10 cellular contexts compared by ENCODE assay signal in genomic region chr6:31113861-31114539, GRCh38. TPM values are rescaled to one million over a fixed set of nuclear protein-coding genes. Genes with fewer than 3 reads are reported as not detected.
A peak's percentile ranks its signal among the peaks of the same experiment; 100 is the strongest.
DNase-seq lines count a peak whose midpoint lies in the region; ATAC-seq, FAIRE-seq and TF ChIP-seq lines count a peak whose summit lies in the region.
"Had no signal": no experiment of that assay in that cellular context is flagged by ENCODE, and none has a peak within 500 bp of the region (broad histone marks: within the 10 kb centered on the region; RNA-seq: fewer than 3 reads in every experiment).

No MANE protein-coding gene starts in this region.

- 1 to 3% methylated on average over 7 of the region's 7 CpGs for WGBS in GM23248 (ENCODE audit: low coverage in 1 of 2, low lambda C conversion rate in 2 of 2, missing lambda C conversion rate in 2 of 2), 2 experiments
- WGBS in K562 (ENCODE audit: insufficient coverage, low coverage, missing lambda C conversion rate) = 1% methylated on average over 7 of the region's 7 CpGs
- WGBS in hepatocyte (ENCODE audit: low lambda C conversion rate, missing lambda C conversion rate) = 59% methylated on average over 6 of the region's 7 CpGs

- BruUV-seq in K562 (replicated peaks; lab: Mats Ljungman, UMichigan) = no TSS peak

- TF ChIP-seq CTCF in K562 (IDR thresholded peaks at IDR 0.05 in 2 of 3, conservative IDR thresholded peaks at IDR 0.05 in 1 of 3; ENCODE audit: insufficient read depth in 2 of 3, low read depth in 1 of 3, low read length in 3 of 3) (no peak), hepatocyte (IDR thresholded peaks at IDR 0.05; ENCODE audit: poor library complexity) (no peak)

- H3K36me3 ChIP-seq in GM23248 (ENCODE audit: low read depth) (no peaks in the 10 kb centered on the region), K562 (ENCODE audit: control insufficient read depth, insufficient read depth, low read length) (no peaks in the 10 kb centered on the region), hepatocyte (replicated peaks; ENCODE audit: insufficient read depth, low read depth) (no peaks in the 10 kb centered on the region), subcutaneous abdominal adipose tissue (ENCODE audit: control insufficient read depth in 5 of 5, insufficient read depth in 5 of 5, low read length in 5 of 5) (no peaks in the 10 kb centered on the region)
- no peaks in the 10 kb centered on the region for H3K36me3 ChIP-seq in CD4-positive, alpha-beta memory T cell (ENCODE audit: insufficient read depth, low read length)

- H3K9me1 ChIP-seq in K562 (ENCODE audit: control insufficient read depth, insufficient read depth, low read length) = no peaks in the 10 kb centered on the region

- H3K9me2 ChIP-seq in GM23248 (ENCODE audit: insufficient read depth) (no peaks in the 10 kb centered on the region), hepatocyte (replicated peaks; ENCODE audit: insufficient read depth) (no peaks in the 10 kb centered on the region)

- H3K79me2 ChIP-seq in GM23248 (ENCODE audit: insufficient read depth) = no peaks in the 10 kb centered on the region
- no peaks in the 10 kb centered on the region for H3K79me2 ChIP-seq in K562 (ENCODE audit: control insufficient read depth, insufficient read depth, low read length)
- H3K79me2 ChIP-seq in hepatocyte = no peaks in the 10 kb centered on the region

- H3K4me2 ChIP-seq in GM23248 (ENCODE audit: unreplicated experiment) (peak overlapping the region; percentile 73), K562 (ENCODE audit: insufficient read depth, low read length) (no peak overlapping the region), hepatocyte (peak overlapping the region; percentile 35)

- intact Hi-C loops in K562 (cut with micrococcal nuclease) = no loop called here
- intact Hi-C loops in CD4-positive, alpha-beta memory T cell (cut with micrococcal nuclease) = loop anchor here (2.0 kb wide), 2 partner anchors 27 to 35 kb away; no protein-coding TSS in a partner anchor

- H2AFZ ChIP-seq in GM23248 (peak overlapping the region; percentile 68), K562 (ENCODE audit: low read depth, low read length) (0 out of 2 replicates have a peak overlapping the region, but pooled peaks have one; percentile 6), hepatocyte (no peak overlapping the region)

- peaks cover 0 to 2% (median 0%) of the 10 kb centered on the region in 8 donors for H3K9me3 Mint-ChIP-seq in CD4-positive, alpha-beta memory T cell

- TF ChIP-seq EP300 in K562 (IDR thresholded peaks at IDR 0.05; ENCODE audit: low read length) = no peak

- peaks cover 9 to 11% of the 10 kb centered on the region in 2 donors for H3K27me3 Mint-ChIP-seq in CD4-positive, alpha-beta memory T cell

- DNase-seq in GM23248 (peak; percentile 91), K562 (ENCODE audit: extremely low read depth in 1 of 4, low spot score in 3 of 4) (no peak), hepatocyte (ENCODE audit: low spot score) (peak; percentile 26), ecto neural progenitor cell (ENCODE audit: low spot score) (no peak), DMS53 (lab: John Stamatoyannopoulos, UW) (no peak), T1000 (lab: John Stamatoyannopoulos, UW) (no peak)
- no peak for DNase-seq in CD4-positive, alpha-beta memory T cell
- DNase-seq: DND-41, MV-4-11 had no signal

- TF ChIP-seq POLR2A in K562 (conservative IDR thresholded peaks at IDR 0.05) = no peak

- H4K20me1 ChIP-seq in GM23248 (ENCODE audit: insufficient read depth) (no peaks in the 10 kb centered on the region), K562 (replicated peaks; ENCODE audit: control insufficient read depth, insufficient read depth, low read length) (no peaks in the 10 kb centered on the region; the same call in 1 of the 2 replicates), hepatocyte (ENCODE audit: insufficient read depth, poor library complexity, severe bottlenecking) (no peaks in the 10 kb centered on the region)

- H3K27ac ChIP-seq in GM23248 = peak overlapping the region; percentile 89
- no peak overlapping the region for H3K27ac ChIP-seq in K562 (ENCODE audit: extremely low read depth, low read depth, low read length)
- H3K27ac ChIP-seq in hepatocyte = peak overlapping the region; percentile 94
- peak overlapping the region; percentile 41 for H3K27ac ChIP-seq in subcutaneous abdominal adipose tissue (ENCODE audit: low read depth, low read length)
- H3K27ac ChIP-seq in CD4-positive, alpha-beta memory T cell (ENCODE audit: low read depth, low read length) = no peak overlapping the region

- H3F3A ChIP-seq in GM23248 (ENCODE audit: insufficient read depth) = peaks cover 20% of the 10 kb centered on the region

- POLR2A ChIA-PET in K562 (lab: Yijun Ruan, JAX) = interaction anchor here (0.8 to 1.8 kb wide), 2 partner anchors 20 to 36 kb away, joined by 4 read pairs; no protein-coding TSS in a partner anchor
- POLR2A ChIA-PET in CD4-positive, alpha-beta memory T cell (lab: Charles Lee; ENCODE audit: partially characterized antibody) = interaction anchor here (1.4 to 1.8 kb wide), 3 partner anchors 24 to 199 kb away, joined by 3 to 5 read pairs (median 4); no protein-coding TSS in a partner anchor

- no peak for TF ChIP-seq RAD21 in K562 (CRISPR knock-in tag; conservative IDR thresholded peaks at IDR 0.05 in 1 of 2, IDR thresholded peaks at IDR 0.05 in 1 of 2)

- ATAC-seq in K562 = no peak

- H3K4me1 ChIP-seq in GM23248 (ENCODE audit: insufficient read depth) (peaks cover 28% of the 10 kb centered on the region), K562 (replicated peaks in 1 of 2; ENCODE audit: control insufficient read depth in 2 of 2, insufficient read depth in 2 of 2, low read length in 2 of 2) (no peaks in the 10 kb centered on the region; a peak in 2 of 5 replicates), hepatocyte (ENCODE audit: insufficient read depth) (peaks cover 18% of the 10 kb centered on the region), subcutaneous abdominal adipose tissue (ENCODE audit: control insufficient read depth in 5 of 5, insufficient read depth in 5 of 5, low read length in 5 of 5) (peaks cover 5 to 49% (median 35%) of the 10 kb centered on the region in 5 donors)
- peaks cover 5% of the 10 kb centered on the region for H3K4me1 ChIP-seq in CD4-positive, alpha-beta memory T cell (ENCODE audit: insufficient read depth, low read length)

- H3K4me3 ChIP-seq in GM23248 (peak overlapping the region; percentile 68), K562 (no peak overlapping the region), hepatocyte (no peak overlapping the region), subcutaneous abdominal adipose tissue (ENCODE audit: low read depth in 1 of 5, low read length in 5 of 5) (peak overlapping the region in 2 of 5 donors; percentile 36 to 49)
- H3K4me3 ChIP-seq in CD4-positive, alpha-beta memory T cell (ENCODE audit: low read length in 2 of 2) = no peak overlapping the region

- CTCF ChIA-PET in K562 (lab: Yijun Ruan, JAX; ENCODE audit: low intra/inter-chr PET ratio) = interaction anchor here (0.6 kb wide), 1 partner anchor 383 kb away, joined by 3 read pairs; no protein-coding TSS in a partner anchor
- CTCF ChIA-PET in CD4-positive, alpha-beta memory T cell (lab: Charles Lee; ENCODE audit: partially characterized antibody) = interaction anchor here (0.9 to 7.5 kb wide), 10 partner anchors 10 to 200 kb away, joined by 3 to 62 read pairs (median 10); partner anchors contain the start of gene VARS2

- H3K9me3 ChIP-seq in GM23248 (ENCODE audit: low read depth) = no peaks in the 10 kb centered on the region
- H3K9me3 ChIP-seq in K562 (replicated peaks; ENCODE audit: control insufficient read depth, insufficient read depth, low read depth, low read length) = no peaks in the 10 kb centered on the region
- no peaks in the 10 kb centered on the region for H3K9me3 ChIP-seq in hepatocyte (ENCODE audit: low read depth)
- no peaks in the 10 kb centered on the region for H3K9me3 ChIP-seq in subcutaneous abdominal adipose tissue (ENCODE audit: control insufficient read depth in 5 of 5, low read length in 5 of 5)
- no peaks in the 10 kb centered on the region for H3K9me3 ChIP-seq in CD4-positive, alpha-beta memory T cell (ENCODE audit: control insufficient read depth in 1 of 2, low read length in 2 of 2)

- FAIRE-seq in K562 (lab: Jason Lieb, UNC) = no peak

- H3K27ac Mint-ChIP-seq in CD4-positive, alpha-beta memory T cell = peak overlapping the region in 1 of 7 donors; percentile 9

- H3K4me1 Mint-ChIP-seq in CD4-positive, alpha-beta memory T cell = peaks cover 2 to 8% (median 5%) of the 10 kb centered on the region in 4 donors

- H3K9ac ChIP-seq in GM23248 (peak overlapping the region; percentile 84), K562 (ENCODE audit: insufficient read depth in 1 of 2, low read depth in 2 of 2, low read length in 2 of 2) (0 out of 4 replicates have a peak overlapping the region, but pooled peaks of 1 of the 2 experiments have one; percentile 37), subcutaneous abdominal adipose tissue (ENCODE audit: low read length in 5 of 5) (no peak overlapping the region)

- H3K4me3 Mint-ChIP-seq in CD4-positive, alpha-beta memory T cell = no peak overlapping the region

- H3K27me3 ChIP-seq in GM23248 (replicated peaks; ENCODE audit: insufficient read depth) (peaks cover 13% of the 10 kb centered on the region; the same call in 1 of the 2 replicates), K562 (ENCODE audit: control insufficient read depth in 2 of 2, insufficient read depth in 2 of 2, low read length in 2 of 2) (peaks cover 66 to 88% of the 10 kb centered on the region in 2 experiments), hepatocyte (no peaks in the 10 kb centered on the region), subcutaneous abdominal adipose tissue (ENCODE audit: control insufficient read depth in 5 of 5, insufficient read depth in 4 of 5, low read length in 5 of 5) (peaks cover 0 to 22% (median 11%) of the 10 kb centered on the region in 5 donors)
- H3K27me3 ChIP-seq in CD4-positive, alpha-beta memory T cell (ENCODE audit: insufficient read depth, low read length) = no peaks in the 10 kb centered on the region

- no peaks in the 10 kb centered on the region for H3K36me3 Mint-ChIP-seq in CD4-positive, alpha-beta memory T cell

- in situ Hi-C loops in GM23248 (cut with MboI) = no loop called here
- in situ Hi-C loops in K562 (cut with MboI) = no loop called here

RNA-seq across cellular contexts. Expression of gene PSORS1C1, which starts 0.6 kb away (rescaled TPM):
- 0.22 and 0.25 TPM in 2 replicates for total RNA-seq in GM23248 (2014; rRNA removed; shearing (Covaris generic))
- polyA plus RNA-seq in GM23248 (2016; fragmentation: Nextera tagmentation; extraction: Ambion mirVana) = 2.0 and 2.6 TPM in 2 replicates
- 0.49 TPM in 1 of 2 replicates, not detected in the other for total RNA-seq in K562 (2011; cell fraction: chromatin; rRNA removed; ENCODE audit: low replicate concordance)
- total RNA-seq in K562 (2011; cell fraction: nucleolus; rRNA removed) = 0.39 and 1.2 TPM in 2 replicates
- total RNA-seq in K562 (2011; cell fraction: nucleoplasm; rRNA removed) = 0.53 TPM in 1 of 2 replicates, not detected in the other
- total RNA-seq in K562 (2014; rRNA removed) = not detected in 2 replicates
- not detected in 2 replicates for total RNA-seq in K562 (2014; rRNA removed; fragmentation: Illumina TruSeq; extraction: Trizol)
- not detected in 2 replicates for total RNA-seq in K562 (2015; rRNA removed; fragmentation: Illumina TruSeq; extraction: Trizol)
- not detected in 2 replicates for total RNA-seq in K562 (2021)
- 0.14 TPM in 1 of 2 replicates, not detected in the other for polyA plus RNA-seq in K562 (2011; rRNA removed)
- polyA plus RNA-seq in K562 (2011; cell fraction: cytosol; rRNA removed) = 0.10 TPM in 1 of 2 replicates, not detected in the other
- polyA plus RNA-seq in K562 (2011; cell fraction: nucleus; rRNA removed) = 0.39 and 0.75 TPM in 2 replicates
- polyA plus RNA-seq in K562 (2012) = 0.14 and 0.34 TPM in 2 replicates
- not detected in 2 replicates for polyA plus RNA-seq in K562 (2014; fragmentation: Illumina TruSeq; extraction: Trizol)
- under 1 TPM in 1 of 2 experiments, not detected in 1; 0.11 TPM for polyA plus RNA-seq in K562 (2014; fragmentation: Nextera tagmentation; extraction: Ambion mirVana)
- polyA plus RNA-seq in K562 (2014; rRNA removed) = 0.27 TPM in 1 of 2 replicates, not detected in the other
- polyA minus RNA-seq in K562 (2011; rRNA and poly(A)+ RNA removed) = not detected in 2 replicates
- not detected in 2 replicates for polyA minus RNA-seq in K562 (2011; cell fraction: cytosol; rRNA and poly(A)+ RNA removed)
- polyA minus RNA-seq in K562 (2011; cell fraction: nucleus; rRNA and poly(A)+ RNA removed) = not detected in 2 replicates
- 0.80 and 1.4 TPM in 2 replicates for total RNA-seq in hepatocyte
- polyA plus RNA-seq in hepatocyte = 3.9 and 4.6 TPM in 2 replicates
- total RNA-seq in CD4-positive, alpha-beta memory T cell = not detected
- under 1 TPM in 1 of 2 donors, not detected in 1; 0.60 TPM for polyA plus RNA-seq in CD4-positive, alpha-beta memory T cell

RNA-seq across cellular contexts. Expression of gene C6orf15, which starts 1.6 kb away (rescaled TPM):
- not detected in 2 replicates for total RNA-seq in GM23248 (2014; rRNA removed; shearing (Covaris generic))
- polyA plus RNA-seq in GM23248 (2016; fragmentation: Nextera tagmentation; extraction: Ambion mirVana) (not detected in 2 replicates), K562 (2011; rRNA removed) (not detected in 2 replicates), K562 (2014; fragmentation: Illumina TruSeq; extraction: Trizol) (not detected in 2 replicates), K562 (2014; fragmentation: Nextera tagmentation; extraction: Ambion mirVana) (not detected), K562 (2014; rRNA removed) (not detected in 2 replicates), hepatocyte (not detected in 2 replicates)
- total RNA-seq in K562 (2011; cell fraction: chromatin; rRNA removed; ENCODE audit: low replicate concordance) = not detected in 2 replicates
- not detected in 2 replicates for total RNA-seq in K562 (2011; cell fraction: nucleolus; rRNA removed)
- total RNA-seq in K562 (2011; cell fraction: nucleoplasm; rRNA removed) = not detected in 2 replicates
- total RNA-seq in K562 (2014; rRNA removed) (not detected in 2 replicates), K562 (2014; rRNA removed; fragmentation: Illumina TruSeq; extraction: Trizol) (not detected in 2 replicates), K562 (2015; rRNA removed; fragmentation: Illumina TruSeq; extraction: Trizol) (not detected in 2 replicates), K562 (2021) (not detected in 2 replicates), hepatocyte (not detected in 2 replicates)
- polyA plus RNA-seq in K562 (2011; cell fraction: cytosol; rRNA removed) = not detected in 2 replicates
- not detected in 2 replicates for polyA plus RNA-seq in K562 (2011; cell fraction: nucleus; rRNA removed)
- not detected in 2 replicates for polyA plus RNA-seq in K562 (2012)
- polyA minus RNA-seq in K562 (2011; rRNA and poly(A)+ RNA removed) = not detected in 2 replicates
- polyA minus RNA-seq in K562 (2011; cell fraction: cytosol; rRNA and poly(A)+ RNA removed) = not detected in 2 replicates
- not detected in 2 replicates for polyA minus RNA-seq in K562 (2011; cell fraction: nucleus; rRNA and poly(A)+ RNA removed)
- not detected for total RNA-seq in CD4-positive, alpha-beta memory T cell
- polyA plus RNA-seq in CD4-positive, alpha-beta memory T cell = not detected

RNA-seq across cellular contexts. Expression of gene CDSN, which starts 6.2 kb away (rescaled TPM):
- total RNA-seq in GM23248 (2014; rRNA removed; shearing (Covaris generic)) = not detected in 2 replicates
- polyA plus RNA-seq in GM23248 (2016; fragmentation: Nextera tagmentation; extraction: Ambion mirVana) (not detected in 2 replicates), K562 (2011; rRNA removed) (not detected in 2 replicates), K562 (2014; fragmentation: Illumina TruSeq; extraction: Trizol) (not detected in 2 replicates), K562 (2014; fragmentation: Nextera tagmentation; extraction: Ambion mirVana) (not detected), K562 (2014; rRNA removed) (not detected in 2 replicates), hepatocyte (not detected in 2 replicates)
- not detected in 2 replicates for total RNA-seq in K562 (2011; cell fraction: chromatin; rRNA removed; ENCODE audit: low replicate concordance)
- total RNA-seq in K562 (2011; cell fraction: nucleolus; rRNA removed) = not detected in 2 replicates
- total RNA-seq in K562 (2011; cell fraction: nucleoplasm; rRNA removed) = not detected in 2 replicates
- total RNA-seq in K562 (2014; rRNA removed) (not detected in 2 replicates), K562 (2014; rRNA removed; fragmentation: Illumina TruSeq; extraction: Trizol) (not detected in 2 replicates), K562 (2015; rRNA removed; fragmentation: Illumina TruSeq; extraction: Trizol) (not detected in 2 replicates), K562 (2021) (not detected in 2 replicates), hepatocyte (0.20 TPM in 1 of 2 replicates, not detected in the other)
- not detected in 2 replicates for polyA plus RNA-seq in K562 (2011; cell fraction: cytosol; rRNA removed)
- not detected in 2 replicates for polyA plus RNA-seq in K562 (2011; cell fraction: nucleus; rRNA removed)
- not detected in 2 replicates for polyA plus RNA-seq in K562 (2012)
- not detected in 2 replicates for polyA minus RNA-seq in K562 (2011; rRNA and poly(A)+ RNA removed)
- not detected in 2 replicates for polyA minus RNA-seq in K562 (2011; cell fraction: cytosol; rRNA and poly(A)+ RNA removed)
- polyA minus RNA-seq in K562 (2011; cell fraction: nucleus; rRNA and poly(A)+ RNA removed) = not detected in 2 replicates
- not detected for total RNA-seq in CD4-positive, alpha-beta memory T cell
- not detected for polyA plus RNA-seq in CD4-positive, alpha-beta memory T cell

RNA-seq across cellular contexts. Expression of gene PSORS1C2, which starts 24.9 kb away (rescaled TPM):
- not detected in 2 replicates for total RNA-seq in GM23248 (2014; rRNA removed; shearing (Covaris generic))
- 0.16 TPM in 1 of 2 replicates, not detected in the other for polyA plus RNA-seq in GM23248 (2016; fragmentation: Nextera tagmentation; extraction: Ambion mirVana)
- total RNA-seq in K562 (2011; cell fraction: chromatin; rRNA removed; ENCODE audit: low replicate concordance) = not detected in 2 replicates
- not detected in 2 replicates for total RNA-seq in K562 (2011; cell fraction: nucleolus; rRNA removed)
- not detected in 2 replicates for total RNA-seq in K562 (2011; cell fraction: nucleoplasm; rRNA removed)
- not detected in 2 replicates for total RNA-seq in K562 (2014; rRNA removed)
- total RNA-seq in K562 (2014; rRNA removed; fragmentation: Illumina TruSeq; extraction: Trizol) = not detected in 2 replicates
- total RNA-seq in K562 (2015; rRNA removed; fragmentation: Illumina TruSeq; extraction: Trizol) = not detected in 2 replicates
- not detected in 2 replicates for total RNA-seq in K562 (2021)
- polyA plus RNA-seq in K562 (2011; rRNA removed) = not detected in 2 replicates
- polyA plus RNA-seq in K562 (2011; cell fraction: cytosol; rRNA removed) = not detected in 2 replicates
- not detected in 2 replicates for polyA plus RNA-seq in K562 (2011; cell fraction: nucleus; rRNA removed)
- polyA plus RNA-seq in K562 (2012) = 0.07 TPM in 1 of 2 replicates, not detected in the other
- not detected in 2 replicates for polyA plus RNA-seq in K562 (2014; fragmentation: Illumina TruSeq; extraction: Trizol)
- polyA plus RNA-seq in K562 (2014; fragmentation: Nextera tagmentation; extraction: Ambion mirVana) = not detected
- polyA plus RNA-seq in K562 (2014; rRNA removed) = not detected in 2 replicates
- polyA minus RNA-seq in K562 (2011; rRNA and poly(A)+ RNA removed) = not detected in 2 replicates
- polyA minus RNA-seq in K562 (2011; cell fraction: cytosol; rRNA and poly(A)+ RNA removed) = not detected in 2 replicates
- not detected in 2 replicates for polyA minus RNA-seq in K562 (2011; cell fraction: nucleus; rRNA and poly(A)+ RNA removed)
- not detected in 2 replicates for total RNA-seq in hepatocyte
- polyA plus RNA-seq in hepatocyte = not detected in 2 replicates
- total RNA-seq in CD4-positive, alpha-beta memory T cell = not detected
- not detected for polyA plus RNA-seq in CD4-positive, alpha-beta memory T cell

RNA-seq across cellular contexts. Expression of gene CCHCR1, which starts 43.6 kb away (rescaled TPM):
- 13.5 and 14.3 TPM in 2 replicates for total RNA-seq in GM23248 (2014; rRNA removed; shearing (Covaris generic))
- 10.8 and 13.2 TPM in 2 replicates for polyA plus RNA-seq in GM23248 (2016; fragmentation: Nextera tagmentation; extraction: Ambion mirVana)
- total RNA-seq in K562 (2011; cell fraction: chromatin; rRNA removed; ENCODE audit: low replicate concordance) = 107 and 201 TPM in 2 replicates
- 93.2 and 100 TPM in 2 replicates for total RNA-seq in K562 (2011; cell fraction: nucleolus; rRNA removed)
- 98.8 and 128 TPM in 2 replicates for total RNA-seq in K562 (2011; cell fraction: nucleoplasm; rRNA removed)
- total RNA-seq in K562 (2014; rRNA removed) = 37.6 and 40.3 TPM in 2 replicates
- total RNA-seq in K562 (2014; rRNA removed; fragmentation: Illumina TruSeq; extraction: Trizol) = 26.2 and 29.8 TPM in 2 replicates
- total RNA-seq in K562 (2015; rRNA removed; fragmentation: Illumina TruSeq; extraction: Trizol) = 32.2 and 34.8 TPM in 2 replicates
- total RNA-seq in K562 (2021) = 35.0 and 45.8 TPM in 2 replicates
- 31.2 and 32.0 TPM in 2 replicates for polyA plus RNA-seq in K562 (2011; rRNA removed)
- polyA plus RNA-seq in K562 (2011; cell fraction: cytosol; rRNA removed) = 22.6 and 37.5 TPM in 2 replicates
- 98.6 and 137 TPM in 2 replicates for polyA plus RNA-seq in K562 (2011; cell fraction: nucleus; rRNA removed)
- 35.4 and 47.1 TPM in 2 replicates for polyA plus RNA-seq in K562 (2012)
- polyA plus RNA-seq in K562 (2014; fragmentation: Illumina TruSeq; extraction: Trizol) = 29.3 and 36.1 TPM in 2 replicates
- 1 to 10 TPM; 1.2 to 1.8 TPM for polyA plus RNA-seq in K562 (2014; fragmentation: Nextera tagmentation; extraction: Ambion mirVana)
- 45.9 and 47.3 TPM in 2 replicates for polyA plus RNA-seq in K562 (2014; rRNA removed)
- 22.0 and 24.5 TPM in 2 replicates for polyA minus RNA-seq in K562 (2011; rRNA and poly(A)+ RNA removed)
- 16.9 and 22.0 TPM in 2 replicates for polyA minus RNA-seq in K562 (2011; cell fraction: cytosol; rRNA and poly(A)+ RNA removed)
- 41.9 and 47.2 TPM in 2 replicates for polyA minus RNA-seq in K562 (2011; cell fraction: nucleus; rRNA and poly(A)+ RNA removed)
- total RNA-seq in hepatocyte = 7.9 and 8.9 TPM in 2 replicates
- polyA plus RNA-seq in hepatocyte = 6.1 and 13.3 TPM in 2 replicates
- total RNA-seq in CD4-positive, alpha-beta memory T cell = 10 to 100 TPM; 29.8 to 30.5 TPM
- 1 to 10 TPM; 3.4 to 8.0 TPM for polyA plus RNA-seq in CD4-positive, alpha-beta memory T cell

Comparison
In these comparisons a context has a peak if more than half of its experiments do, and no peak if none do; other contexts are left out.
1. DNase-seq: peak in GM23248 (single experiment) and hepatocyte (single experiment); none in K562 (0 of 4), ecto neural progenitor cell (single experiment), DMS53 (single experiment), T1000 (single experiment) and CD4-positive, alpha-beta memory T cell (0 of 5).
2. H3K27ac ChIP-seq: peak in GM23248 (single experiment), hepatocyte (single experiment) and subcutaneous abdominal adipose tissue (single experiment); none in K562 (single experiment) and CD4-positive, alpha-beta memory T cell (single experiment).